In genomic region chr6:166999145-166999844, GRCh38 we compare ENCODE assay signal across 8 cellular contexts. TPM values are rescaled to one million over a fixed set of nuclear protein-coding genes. Genes with fewer than 3 reads are reported as not detected.
DNase-seq lines count a peak whose midpoint lies in the region; ATAC-seq and TF ChIP-seq lines count a peak whose summit lies in the region.

CEP43 (plus strand) TSS chr6:166999397; CDS start chr6:166999413, 16 bp downstream.

- peak within 1 kb of the TSS; percentile 94 for H2AFZ ChIP-seq in PC-3 (ENCODE audit: low read length)

- intact Hi-C loops in PC-3 (cut with micrococcal nuclease): loop anchor here (1.0 to 5.0 kb wide), 3 partner anchors 42 to 372 kb away; partner anchors contain the start of genes RNASET2 and RPS6KA2

- H3K9me3 ChIP-seq in PC-3 (ENCODE audit: low read length) (no peaks in the 10 kb centered on the region), esophagus (ENCODE audit: control insufficient read depth in 2 of 2, insufficient read depth in 1 of 2, low read depth in 1 of 2, low read length in 1 of 2) (no peaks in the 10 kb centered on the region), mucosa of stomach (ENCODE audit: control insufficient read depth, low read length) (no peaks in the 10 kb centered on the region)

- TF ChIP-seq CTCF in PC-3 (conservative IDR thresholded peaks at IDR 0.05; ENCODE audit: low read depth, low read length): no peak

- H3K4me3 ChIP-seq in PC-3 (ENCODE audit: low read length) (peak within 1 kb of the TSS; percentile 93), esophagus (ENCODE audit: low read depth in 1 of 2, low read length in 2 of 2) (peak within 1 kb of the TSS; percentile 95 to 99), mucosa of stomach (ENCODE audit: low read length) (peak within 1 kb of the TSS; percentile 86)

- BruUV-seq in PC-3 (replicated peaks; lab: Mats Ljungman, UMichigan): no TSS peak

- H3K79me2 ChIP-seq in PC-3 (ENCODE audit: low read length): peaks cover 76% of the 10 kb centered on the region

- H3K9ac ChIP-seq in PC-3 (ENCODE audit: low read length): peak within 1 kb of the TSS; percentile 91
- peak within 1 kb of the TSS; percentile 77 for H3K9ac ChIP-seq in mucosa of stomach (ENCODE audit: low read length)

- CTCF ChIA-PET in PC-3 (lab: Charles Lee): interaction anchor here (0.6 kb wide), 1 partner anchor 64 kb away, joined by 3 read pairs; no protein-coding TSS in a partner anchor

- POLR2A ChIA-PET in PC-3 (lab: Charles Lee; ENCODE audit: unreplicated experiment): no interaction called here

- no peaks in the 10 kb centered on the region for H3F3A ChIP-seq in PC-3 (ENCODE audit: low read length, unreplicated experiment)

- peak; percentile 86 for ATAC-seq in GM21576 (IDR thresholded peaks at IDR 0.05; ENCODE audit: unreplicated experiment)
- peak; percentile 96 for ATAC-seq in PC-3

- H3K4me2 ChIP-seq in PC-3 (ENCODE audit: low read length): peak within 1 kb of the TSS; percentile 92

- H3K4me1 ChIP-seq in PC-3 (ENCODE audit: insufficient read depth, low read length) (peaks cover 7% of the 10 kb centered on the region; the same call in 1 of the 2 replicates), esophagus (ENCODE audit: control insufficient read depth in 2 of 2, insufficient read depth in 2 of 2, low read length in 1 of 2) (peaks cover 0 to 4% of the 10 kb centered on the region in 2 donors), mucosa of stomach (ENCODE audit: control insufficient read depth, insufficient read depth, low read length) (peaks cover 15% of the 10 kb centered on the region)

- H3K36me3 ChIP-seq in PC-3 (ENCODE audit: low read depth, low read length) (peaks cover 10% of the 10 kb centered on the region; the same call in 1 of the 2 replicates), esophagus (ENCODE audit: control insufficient read depth in 2 of 2, insufficient read depth in 2 of 2, low read length in 1 of 2) (peaks cover 0 to 4% of the 10 kb centered on the region in 2 donors), mucosa of stomach (ENCODE audit: control insufficient read depth, insufficient read depth, low read length) (no peaks in the 10 kb centered on the region)

- no peak for TF ChIP-seq RAD21 in Ishikawa (IDR thresholded peaks at IDR 0.05; ENCODE audit: low read depth)

- peak; percentile 98 for DNase-seq in DMS 273 (lab: John Stamatoyannopoulos, UW; ENCODE audit: unreplicated experiment)
- DNase-seq in PC-3: peak; percentile 91
- DNase-seq in activated T-cell treated with anti-CD3 and anti-CD28 coated beads, Interleukin-2, amount 50 U/mL, for 1 hour: peak; percentile 89
- DNase-seq in stimulated activated CD8-positive, alpha-beta memory T cell treated with anti-CD3 and anti-CD28 coated beads, Interleukin-4, amount 100 ng/mL, for 48 hours: peak; percentile 92

- H3K27me3 ChIP-seq in PC-3 (ENCODE audit: low read length) (no peaks in the 10 kb centered on the region), esophagus (ENCODE audit: control insufficient read depth in 1 of 2, insufficient read depth in 2 of 2, low read length in 2 of 2) (no peaks in the 10 kb centered on the region), mucosa of stomach (ENCODE audit: control insufficient read depth, insufficient read depth, low read length) (no peaks in the 10 kb centered on the region)

- no peak for TF ChIP-seq EP300 in Ishikawa (IDR thresholded peaks at IDR 0.05; ENCODE audit: borderline replicate concordance)

- WGBS in esophagus, 2 donors: 1% methylated on average over 62 to 87 of the region's 87 CpGs

- no peaks in the 10 kb centered on the region for H3K9me2 ChIP-seq in PC-3 (replicated peaks; ENCODE audit: low read length)

- H3K27ac ChIP-seq in PC-3 (ENCODE audit: low read length) (no peak within 1 kb of the TSS), esophagus (ENCODE audit: low read depth in 2 of 2, low read length in 1 of 2) (peak within 1 kb of the TSS; percentile 21 to 79)

- no peaks in the 10 kb centered on the region for H4K20me1 ChIP-seq in PC-3 (ENCODE audit: low read length)

TF ChIP-seq in Ishikawa, 13 proteins besides CTCF, POLR2A, EP300 and RAD21:
- no peak for TF ChIP-seq NFIC (IDR thresholded peaks at IDR 0.05)
- TF ChIP-seq ZBTB7A (IDR thresholded peaks at IDR 0.05; ENCODE audit: low read depth): no peak
- no peak for TF ChIP-seq USF1 (IDR thresholded peaks at IDR 0.05)
- TF ChIP-seq TAF1 (IDR thresholded peaks at IDR 0.05; ENCODE audit: low read depth): peak; percentile 91
- 0 out of 2 replicates have a peak, but pooled peaks have one; percentile 34 for TF ChIP-seq TCF12 (IDR thresholded peaks at IDR 0.05; ENCODE audit: low read depth)
- no peak for TF ChIP-seq TEAD4 (IDR thresholded peaks at IDR 0.05)
- TF ChIP-seq CREB1 (IDR thresholded peaks at IDR 0.05; ENCODE audit: low read depth): peak; percentile 17; the same call in 1 of the 2 replicates
- TF ChIP-seq YY1 (IDR thresholded peaks at IDR 0.05; ENCODE audit: low read depth): peak; percentile 97
TF ChIP-seq in Ishikawa: peak in this region for 4.

RNA-seq across cellular contexts. Expression of gene CEP43, which starts in this region (rescaled TPM):
- 11.8 and 15.2 TPM in 2 replicates for total RNA-seq in PC-3 (2014; rRNA removed)
- 1 to 10 TPM; 6.1 to 6.9 TPM for polyA plus RNA-seq in esophagus
